Comparison of ENCODE assay signal across 1 cellular context in genomic region chr3:149385617-149386298, GRCh38.
A peak's percentile ranks its signal among the peaks of the same experiment; 100 is the strongest.
TF ChIP-seq lines count a peak whose summit lies in the region.

No MANE protein-coding gene starts in this region.

TF ChIP-seq in HepG2, 621 proteins besides CTCF, POLR2A, EP300 and RAD21 (continued from another document and continues in another):
- TF ChIP-seq, protein P1, sequence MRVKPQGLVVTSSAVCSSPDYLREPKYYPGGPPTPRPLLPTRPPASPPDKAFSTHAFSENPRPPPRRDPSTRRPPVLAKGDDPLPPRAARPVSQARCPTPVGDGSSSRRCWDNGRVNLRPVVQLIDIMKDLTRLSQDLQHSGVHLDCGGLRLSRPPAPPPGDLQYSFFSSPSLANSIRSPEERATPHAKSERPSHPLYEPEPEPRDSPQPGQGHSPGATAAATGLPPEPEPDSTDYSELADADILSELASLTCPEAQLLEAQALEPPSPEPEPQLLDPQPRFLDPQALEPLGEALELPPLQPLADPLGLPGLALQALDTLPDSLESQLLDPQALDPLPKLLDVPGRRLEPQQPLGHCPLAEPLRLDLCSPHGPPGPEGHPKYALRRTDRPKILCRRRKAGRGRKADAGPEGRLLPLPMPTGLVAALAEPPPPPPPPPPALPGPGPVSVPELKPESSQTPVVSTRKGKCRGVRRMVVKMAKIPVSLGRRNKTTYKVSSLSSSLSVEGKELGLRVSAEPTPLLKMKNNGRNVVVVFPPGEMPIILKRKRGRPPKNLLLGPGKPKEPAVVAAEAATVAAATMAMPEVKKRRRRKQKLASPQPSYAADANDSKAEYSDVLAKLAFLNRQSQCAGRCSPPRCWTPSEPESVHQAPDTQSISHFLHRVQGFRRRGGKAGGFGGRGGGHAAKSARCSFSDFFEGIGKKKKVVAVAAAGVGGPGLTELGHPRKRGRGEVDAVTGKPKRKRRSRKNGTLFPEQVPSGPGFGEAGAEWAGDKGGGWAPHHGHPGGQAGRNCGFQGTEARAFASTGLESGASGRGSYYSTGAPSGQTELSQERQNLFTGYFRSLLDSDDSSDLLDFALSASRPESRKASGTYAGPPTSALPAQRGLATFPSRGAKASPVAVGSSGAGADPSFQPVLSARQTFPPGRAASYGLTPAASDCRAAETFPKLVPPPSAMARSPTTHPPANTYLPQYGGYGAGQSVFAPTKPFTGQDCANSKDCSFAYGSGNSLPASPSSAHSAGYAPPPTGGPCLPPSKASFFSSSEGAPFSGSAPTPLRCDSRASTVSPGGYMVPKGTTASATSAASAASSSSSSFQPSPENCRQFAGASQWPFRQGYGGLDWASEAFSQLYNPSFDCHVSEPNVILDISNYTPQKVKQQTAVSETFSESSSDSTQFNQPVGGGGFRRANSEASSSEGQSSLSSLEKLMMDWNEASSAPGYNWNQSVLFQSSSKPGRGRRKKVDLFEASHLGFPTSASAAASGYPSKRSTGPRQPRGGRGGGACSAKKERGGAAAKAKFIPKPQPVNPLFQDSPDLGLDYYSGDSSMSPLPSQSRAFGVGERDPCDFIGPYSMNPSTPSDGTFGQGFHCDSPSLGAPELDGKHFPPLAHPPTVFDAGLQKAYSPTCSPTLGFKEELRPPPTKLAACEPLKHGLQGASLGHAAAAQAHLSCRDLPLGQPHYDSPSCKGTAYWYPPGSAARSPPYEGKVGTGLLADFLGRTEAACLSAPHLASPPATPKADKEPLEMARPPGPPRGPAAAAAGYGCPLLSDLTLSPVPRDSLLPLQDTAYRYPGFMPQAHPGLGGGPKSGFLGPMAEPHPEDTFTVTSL (CRISPR knock-in tag; IDR thresholded peaks at IDR 0.05; ENCODE audit: borderline replicate concordance): 0 out of 2 replicates have a peak, but pooled peaks have one; percentile 44
- TF ChIP-seq ZNF335 (CRISPR knock-in tag; IDR thresholded peaks at IDR 0.05) (peak; percentile 72; the same call in 1 of the 2 replicates), ZNF644 (CRISPR knock-in tag; IDR thresholded peaks at IDR 0.05; ENCODE audit: low read depth) (no peak), ARID2 (CRISPR knock-in tag; IDR thresholded peaks at IDR 0.05; ENCODE audit: borderline replicate concordance) (no peak), NFYC (CRISPR knock-in tag; IDR thresholded peaks at IDR 0.05) (peak; percentile 84), ZNF446 (CRISPR knock-in tag; IDR thresholded peaks at IDR 0.05) (peak; percentile 61; the same call in 1 of the 2 replicates), NPAS2 (CRISPR knock-in tag; IDR thresholded peaks at IDR 0.05; ENCODE audit: borderline replicate concordance) (no peak), ZBTB37 (CRISPR knock-in tag; IDR thresholded peaks at IDR 0.05) (no peak), XRCC5 (optimal IDR thresholded peaks at IDR 0.05; ENCODE audit: low read length) (no peak), ZBTB42 (CRISPR knock-in tag; IDR thresholded peaks at IDR 0.05) (peak; percentile 61; the same call in 1 of the 2 replicates), IKZF5 (CRISPR knock-in tag; IDR thresholded peaks at IDR 0.05) (peak; percentile 31; the same call in 1 of the 2 replicates), ZNF543 (CRISPR knock-in tag; IDR thresholded peaks at IDR 0.05) (no peak), ZNF83 (CRISPR knock-in tag; IDR thresholded peaks at IDR 0.05; ENCODE audit: borderline replicate concordance) (no peak), ZNF605 (CRISPR knock-in tag; IDR thresholded peaks at IDR 0.05) (peak; percentile 51; the same call in 1 of the 2 replicates), THAP9 (CRISPR knock-in tag; IDR thresholded peaks at IDR 0.05; ENCODE audit: borderline replicate concordance) (no peak), RARG (CRISPR knock-in tag; IDR thresholded peaks at IDR 0.05; ENCODE audit: low read depth) (no peak), RBM22 (optimal IDR thresholded peaks at IDR 0.05; ENCODE audit: low read length) (no peak), MAF1 (CRISPR knock-in tag; IDR thresholded peaks at IDR 0.05; ENCODE audit: borderline replicate concordance) (no peak), ASH2L (IDR thresholded peaks at IDR 0.05; ENCODE audit: insufficient read length, low read depth, low read length) (peak; percentile 33), FOXK2 (IDR thresholded peaks at IDR 0.05) (no peak), ZNF343 (CRISPR knock-in tag; IDR thresholded peaks at IDR 0.05) (no peak), MTF2 (CRISPR knock-in tag; IDR thresholded peaks at IDR 0.05; ENCODE audit: borderline replicate concordance) (no peak), GABPB1 (CRISPR knock-in tag; IDR thresholded peaks at IDR 0.05) (no peak), ARNT (IDR thresholded peaks at IDR 0.05) (no peak), ZNF550 (CRISPR knock-in tag; IDR thresholded peaks at IDR 0.05; ENCODE audit: borderline replicate concordance) (no peak), POGZ (CRISPR knock-in tag; IDR thresholded peaks at IDR 0.05) (peak; percentile 62; the same call in 1 of the 2 replicates), ZNF776 (CRISPR knock-in tag; IDR thresholded peaks at IDR 0.05) (no peak), CC2D1A (CRISPR knock-in tag; IDR thresholded peaks at IDR 0.05) (no peak), ZNF224 (CRISPR knock-in tag; IDR thresholded peaks at IDR 0.05) (no peak), TRIM22 (IDR thresholded peaks at IDR 0.05) (no peak), FOXK1 (CRISPR knock-in tag; IDR thresholded peaks at IDR 0.05; ENCODE audit: borderline replicate concordance, low read depth) (peak; percentile 16; the same call in 1 of the 2 replicates)
- TF ChIP-seq, protein P2, sequence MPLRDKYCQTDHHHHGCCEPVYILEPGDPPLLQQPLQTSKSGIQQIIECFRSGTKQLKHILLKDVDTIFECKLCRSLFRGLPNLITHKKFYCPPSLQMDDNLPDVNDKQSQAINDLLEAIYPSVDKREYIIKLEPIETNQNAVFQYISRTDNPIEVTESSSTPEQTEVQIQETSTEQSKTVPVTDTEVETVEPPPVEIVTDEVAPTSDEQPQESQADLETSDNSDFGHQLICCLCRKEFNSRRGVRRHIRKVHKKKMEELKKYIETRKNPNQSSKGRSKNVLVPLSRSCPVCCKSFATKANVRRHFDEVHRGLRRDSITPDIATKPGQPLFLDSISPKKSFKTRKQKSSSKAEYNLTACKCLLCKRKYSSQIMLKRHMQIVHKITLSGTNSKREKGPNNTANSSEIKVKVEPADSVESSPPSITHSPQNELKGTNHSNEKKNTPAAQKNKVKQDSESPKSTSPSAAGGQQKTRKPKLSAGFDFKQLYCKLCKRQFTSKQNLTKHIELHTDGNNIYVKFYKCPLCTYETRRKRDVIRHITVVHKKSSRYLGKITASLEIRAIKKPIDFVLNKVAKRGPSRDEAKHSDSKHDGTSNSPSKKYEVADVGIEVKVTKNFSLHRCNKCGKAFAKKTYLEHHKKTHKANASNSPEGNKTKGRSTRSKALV (CRISPR knock-in tag; IDR thresholded peaks at IDR 0.05): peak; percentile 35; the same call in 1 of the 2 replicates
- TF ChIP-seq, protein P3, sequence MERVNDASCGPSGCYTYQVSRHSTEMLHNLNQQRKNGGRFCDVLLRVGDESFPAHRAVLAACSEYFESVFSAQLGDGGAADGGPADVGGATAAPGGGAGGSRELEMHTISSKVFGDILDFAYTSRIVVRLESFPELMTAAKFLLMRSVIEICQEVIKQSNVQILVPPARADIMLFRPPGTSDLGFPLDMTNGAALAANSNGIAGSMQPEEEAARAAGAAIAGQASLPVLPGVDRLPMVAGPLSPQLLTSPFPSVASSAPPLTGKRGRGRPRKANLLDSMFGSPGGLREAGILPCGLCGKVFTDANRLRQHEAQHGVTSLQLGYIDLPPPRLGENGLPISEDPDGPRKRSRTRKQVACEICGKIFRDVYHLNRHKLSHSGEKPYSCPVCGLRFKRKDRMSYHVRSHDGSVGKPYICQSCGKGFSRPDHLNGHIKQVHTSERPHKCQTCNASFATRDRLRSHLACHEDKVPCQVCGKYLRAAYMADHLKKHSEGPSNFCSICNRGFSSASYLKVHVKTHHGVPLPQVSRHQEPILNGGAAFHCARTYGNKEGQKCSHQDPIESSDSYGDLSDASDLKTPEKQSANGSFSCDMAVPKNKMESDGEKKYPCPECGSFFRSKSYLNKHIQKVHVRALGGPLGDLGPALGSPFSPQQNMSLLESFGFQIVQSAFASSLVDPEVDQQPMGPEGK (CRISPR knock-in tag; IDR thresholded peaks at IDR 0.05): no peak
- TF ChIP-seq, protein P4, sequence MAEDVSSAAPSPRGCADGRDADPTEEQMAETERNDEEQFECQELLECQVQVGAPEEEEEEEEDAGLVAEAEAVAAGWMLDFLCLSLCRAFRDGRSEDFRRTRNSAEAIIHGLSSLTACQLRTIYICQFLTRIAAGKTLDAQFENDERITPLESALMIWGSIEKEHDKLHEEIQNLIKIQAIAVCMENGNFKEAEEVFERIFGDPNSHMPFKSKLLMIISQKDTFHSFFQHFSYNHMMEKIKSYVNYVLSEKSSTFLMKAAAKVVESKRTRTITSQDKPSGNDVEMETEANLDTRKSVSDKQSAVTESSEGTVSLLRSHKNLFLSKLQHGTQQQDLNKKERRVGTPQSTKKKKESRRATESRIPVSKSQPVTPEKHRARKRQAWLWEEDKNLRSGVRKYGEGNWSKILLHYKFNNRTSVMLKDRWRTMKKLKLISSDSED (CRISPR knock-in tag; IDR thresholded peaks at IDR 0.05): no peak
- TF ChIP-seq, protein P5, sequence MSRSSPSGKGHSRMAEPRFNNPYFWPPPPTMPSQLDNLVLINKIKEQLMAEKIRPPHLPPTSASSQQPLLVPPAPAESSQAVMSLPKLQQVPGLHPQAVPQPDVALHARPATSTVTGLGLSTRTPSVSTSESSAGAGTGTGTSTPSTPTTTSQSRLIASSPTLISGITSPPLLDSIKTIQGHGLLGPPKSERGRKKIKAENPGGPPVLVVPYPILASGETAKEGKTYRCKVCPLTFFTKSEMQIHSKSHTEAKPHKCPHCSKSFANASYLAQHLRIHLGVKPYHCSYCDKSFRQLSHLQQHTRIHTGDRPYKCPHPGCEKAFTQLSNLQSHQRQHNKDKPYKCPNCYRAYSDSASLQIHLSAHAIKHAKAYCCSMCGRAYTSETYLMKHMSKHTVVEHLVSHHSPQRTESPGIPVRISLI (CRISPR knock-in tag; IDR thresholded peaks at IDR 0.05; ENCODE audit: borderline replicate concordance): no peak
- TF ChIP-seq, protein P6, sequence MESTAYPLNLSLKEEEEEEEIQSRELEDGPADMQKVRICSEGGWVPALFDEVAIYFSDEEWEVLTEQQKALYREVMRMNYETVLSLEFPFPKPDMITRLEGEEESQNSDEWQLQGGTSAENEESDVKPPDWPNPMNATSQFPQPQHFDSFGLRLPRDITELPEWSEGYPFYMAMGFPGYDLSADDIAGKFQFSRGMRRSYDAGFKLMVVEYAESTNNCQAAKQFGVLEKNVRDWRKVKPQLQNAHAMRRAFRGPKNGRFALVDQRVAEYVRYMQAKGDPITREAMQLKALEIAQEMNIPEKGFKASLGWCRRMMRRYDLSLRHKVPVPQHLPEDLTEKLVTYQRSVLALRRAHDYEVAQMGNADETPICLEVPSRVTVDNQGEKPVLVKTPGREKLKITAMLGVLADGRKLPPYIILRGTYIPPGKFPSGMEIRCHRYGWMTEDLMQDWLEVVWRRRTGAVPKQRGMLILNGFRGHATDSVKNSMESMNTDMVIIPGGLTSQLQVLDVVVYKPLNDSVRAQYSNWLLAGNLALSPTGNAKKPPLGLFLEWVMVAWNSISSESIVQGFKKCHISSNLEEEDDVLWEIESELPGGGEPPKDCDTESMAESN (CRISPR knock-in tag; conservative IDR thresholded peaks at IDR 0.05): no peak
